ENCODE assay signal across 8 cellular contexts in the genomic region with DNA sequence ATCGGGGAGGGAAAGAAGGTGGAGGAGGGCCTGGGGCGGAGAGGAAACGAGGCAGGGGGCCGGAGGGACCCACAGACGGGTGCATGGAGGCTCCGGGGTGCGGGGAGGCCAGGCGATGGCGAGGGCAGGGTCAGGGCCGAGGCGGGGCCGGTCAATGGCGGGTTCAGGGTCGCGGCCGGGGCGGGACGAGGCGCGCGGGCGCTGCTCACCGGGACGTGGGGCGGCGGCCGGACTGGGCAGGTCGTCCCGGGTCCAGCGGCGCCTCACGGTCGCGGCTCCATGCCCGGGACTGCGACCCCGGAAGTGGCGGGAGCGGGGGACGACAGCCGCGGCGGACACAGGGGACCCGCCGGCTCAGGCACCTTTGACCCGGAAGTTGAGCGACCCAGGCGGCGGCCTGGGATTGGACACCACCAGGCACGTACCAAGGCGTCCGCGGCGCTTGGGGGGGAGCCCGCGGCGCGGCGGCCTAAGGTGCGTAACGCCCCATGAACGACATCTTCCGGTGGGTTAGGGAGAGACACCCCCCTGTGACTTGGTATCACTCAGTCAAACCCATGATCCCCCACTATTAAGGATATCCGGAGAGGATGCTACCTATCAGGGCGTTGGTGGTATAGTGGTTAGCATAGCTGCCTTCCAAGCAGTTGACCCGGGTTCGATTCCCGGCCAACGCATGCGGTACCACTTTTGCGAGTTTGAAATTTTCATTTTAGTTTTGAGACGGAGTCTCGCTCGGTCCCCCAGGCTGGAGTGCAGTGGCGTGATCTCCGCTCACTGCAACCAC. TPM values are rescaled to one million over a fixed set of nuclear protein-coding genes. Genes with fewer than 3 reads are reported as not detected.
DNase-seq lines count a peak whose midpoint lies in the region; ATAC-seq and TF ChIP-seq lines count a peak whose summit lies in the region.

Gene DPP9, minus strand, starts transcription at position 378 of the 787 bp plus-strand sequence. CDS start 3,936 bp downstream, outside the sequence.

- peak within 1 kb of the TSS; percentile 91 for H3K4me3 ChIP-seq in GM08714 (ENCODE audit: low read length)
- H3K4me3 ChIP-seq in suprapubic skin = peak within 1 kb of the TSS; percentile 93

- DNase-seq in NCI-H1092 (lab: John Stamatoyannopoulos, UW) (peak; percentile 96), globus pallidus (ENCODE audit: low spot score) (peak; percentile 98), nucleus accumbens (lab: John Stamatoyannopoulos, UW) (peak; percentile 72 to 99 (median 93)), suprapubic skin (ENCODE audit: low spot score in 2 of 2) (peak; percentile 98 to 99)

- peaks cover 4% of the 10 kb centered on the region for H3K9me3 Mint-ChIP-seq in activated naive CD4-positive, alpha-beta T cell treated with anti-CD3 and anti-CD28 coated beads, Interleukin-2, amount 50 U/mL, for 24 hours

- peaks cover 25% of the 10 kb centered on the region for H3K36me3 ChIP-seq in suprapubic skin

- peak; percentile 1 to 30 for TF ChIP-seq CTCF in suprapubic skin (IDR thresholded peaks at IDR 0.05)

- peak within 1 kb of the TSS; percentile 100 for H3K27ac Mint-ChIP-seq in activated naive CD4-positive, alpha-beta T cell treated with anti-CD3 and anti-CD28 coated beads, Interleukin-2, amount 50 U/mL, for 24 hours

- H3K27me3 ChIP-seq in suprapubic skin = no peaks in the 10 kb centered on the region

- H3K27ac ChIP-seq in suprapubic skin = peak within 1 kb of the TSS; percentile 95

- H3K36me3 Mint-ChIP-seq in activated naive CD4-positive, alpha-beta T cell treated with anti-CD3 and anti-CD28 coated beads, Interleukin-2, amount 50 U/mL, for 24 hours = peaks cover 6% of the 10 kb centered on the region

- ATAC-seq in HG02588 (IDR thresholded peaks at IDR 0.05; ENCODE audit: unreplicated experiment) = peak; percentile 83
- ATAC-seq in SK-N-SH treated with all-trans-retinoic acid at 6 μM for 48 hours = peak; percentile 94

- H3K4me1 Mint-ChIP-seq in activated naive CD4-positive, alpha-beta T cell treated with anti-CD3 and anti-CD28 coated beads, Interleukin-2, amount 50 U/mL, for 24 hours = peaks cover 33% of the 10 kb centered on the region

- no peaks in the 10 kb centered on the region for H3K9me3 ChIP-seq in suprapubic skin

- H3K4me1 ChIP-seq in suprapubic skin = peaks cover 29% of the 10 kb centered on the region

- 1% methylated on average over 42 of the region's 76 CpGs for WGBS in suprapubic skin

- H3K4me3 Mint-ChIP-seq in activated naive CD4-positive, alpha-beta T cell treated with anti-CD3 and anti-CD28 coated beads, Interleukin-2, amount 50 U/mL, for 24 hours = peak within 1 kb of the TSS; percentile 98

- no peak for TF ChIP-seq EP300 in suprapubic skin (IDR thresholded peaks at IDR 0.05)

- peak in 1 of 2 donors; percentile 35 for TF ChIP-seq POLR2A in suprapubic skin (IDR thresholded peaks at IDR 0.05)

- H3K27me3 Mint-ChIP-seq in activated naive CD4-positive, alpha-beta T cell treated with anti-CD3 and anti-CD28 coated beads, Interleukin-2, amount 50 U/mL, for 24 hours = peaks cover 3% of the 10 kb centered on the region

TF ChIP-seq in SK-N-SH treated with all-trans-retinoic acid at 6 μM for 48 hours, 23 proteins besides CTCF, POLR2A, EP300 and RAD21:
- TF ChIP-seq ZFP3 (CRISPR knock-in tag; IDR thresholded peaks at IDR 0.05) = 0 out of 2 replicates have a peak, but pooled peaks have one; percentile 52
- no peak for TF ChIP-seq CREB5 (CRISPR knock-in tag; IDR thresholded peaks at IDR 0.05; ENCODE audit: low read depth)
- TF ChIP-seq POU6F1 (CRISPR knock-in tag; IDR thresholded peaks at IDR 0.05; ENCODE audit: borderline replicate concordance, low read depth) = peak; percentile 74; the same call in 1 of the 2 replicates

RNA-seq across cellular contexts. Expression of gene DPP9, which starts in this region (rescaled TPM):
- 100 to 1,000 TPM in 2 of 4 donors, 10 to 100 TPM in 2; 51.2 to 126 (median 84.1) TPM for total RNA-seq in suprapubic skin

Comparison
In these comparisons a context has a peak if more than half of its experiments do, and no peak if none do; other contexts are left out.
1. Peak in every context shown above with its lines: DNase-seq, ATAC-seq, H3K4me3 ChIP-seq and H3K27ac ChIP-seq.